ENCODE assay signal across 25 cellular contexts in the genomic region with DNA sequence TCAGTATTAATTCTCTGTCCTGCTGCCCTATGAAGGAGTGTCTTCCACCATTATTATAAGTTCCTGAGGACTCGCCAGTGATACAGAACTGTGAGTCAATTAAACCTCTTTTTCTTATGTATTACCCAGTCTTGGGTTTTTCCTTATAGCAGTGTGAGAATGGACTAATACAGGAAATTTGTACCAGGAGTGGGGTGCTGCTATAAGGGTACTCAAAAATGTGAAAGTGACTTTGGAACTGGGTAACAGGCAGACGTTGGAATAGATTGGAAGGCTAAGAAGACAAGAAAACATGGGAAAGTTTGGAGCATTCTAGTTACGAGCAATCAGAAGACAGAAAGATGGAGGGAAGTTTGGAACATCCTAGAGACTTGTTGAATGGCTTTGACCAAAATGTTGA.
"Had no signal": no experiment of that assay in that cellular context is flagged by ENCODE, and none has a peak within 500 bp of the region (broad histone marks: within the 10 kb centered on the region; RNA-seq: fewer than 3 reads in every experiment).

No MANE protein-coding gene starts in this region.

- H3K9me3 ChIP-seq: colonic mucosa, gastrocnemius medialis had no signal

- H3K4me1 ChIP-seq: colonic mucosa, esophagus muscularis mucosa, esophagus squamous epithelium, foreskin keratinocyte, gastrocnemius medialis, gastroesophageal sphincter, heart left ventricle, heart right ventricle had no signal

- DNase-seq: colonic mucosa; cortex of kidney; dermis blood vessel endothelial cell; dorsolateral prefrontal cortex; effector CD8-positive, alpha-beta T cell; effector memory CD4-positive, alpha-beta T cell; effector memory CD8-positive, alpha-beta T cell; erythroblast; esophagus squamous epithelium; foreskin fibroblast; foreskin keratinocyte; foreskin melanocyte; gastrocnemius medialis; glutamatergic neuron; head of caudate nucleus; heart left ventricle; heart right ventricle had no signal

- H3K27ac ChIP-seq: colonic mucosa, coronary artery, dorsolateral prefrontal cortex, epithelial cell of prostate, esophagus muscularis mucosa, esophagus squamous epithelium, foreskin keratinocyte, gastrocnemius medialis, gastroesophageal sphincter, heart left ventricle, heart right ventricle had no signal

- H3K27ac Mint-ChIP-seq: dendritic cell treated with granulocyte-macrophage colony-stimulating factor and Interleukin-4, amounts not matched to agents 40 ng/mL and 50 ng/mL, for 4 days; effector memory CD8-positive, alpha-beta T cell had no signal

- H3K27me3 Mint-ChIP-seq: dendritic cell treated with granulocyte-macrophage colony-stimulating factor and Interleukin-4, amounts not matched to agents 40 ng/mL and 50 ng/mL, for 4 days; effector memory CD8-positive, alpha-beta T cell had no signal

- ATAC-seq: effector memory CD8-positive, alpha-beta T cell; esophagus mucosa; foreskin keratinocyte; gastrocnemius medialis; gastroesophageal sphincter; heart left ventricle; heart right ventricle had no signal

- H3K4me3 Mint-ChIP-seq: dendritic cell treated with granulocyte-macrophage colony-stimulating factor and Interleukin-4, amounts not matched to agents 40 ng/mL and 50 ng/mL, for 4 days; effector memory CD8-positive, alpha-beta T cell had no signal

- H3K27me3 ChIP-seq: colonic mucosa, dorsolateral prefrontal cortex, esophagus muscularis mucosa, esophagus squamous epithelium, foreskin keratinocyte, gastrocnemius medialis, gastroesophageal sphincter, heart left ventricle, heart right ventricle had no signal

- H3K4me3 ChIP-seq: colonic mucosa, coronary artery, dorsolateral prefrontal cortex, esophagus muscularis mucosa, esophagus squamous epithelium, gastrocnemius medialis, gastroesophageal sphincter, heart left ventricle, heart right ventricle had no signal

- FAIRE-seq: endometrium, endothelial cell of umbilical vein had no signal

- H3K36me3 ChIP-seq: colonic mucosa, esophagus muscularis mucosa, esophagus squamous epithelium, gastrocnemius medialis, gastroesophageal sphincter, heart left ventricle, heart right ventricle had no signal
